In genomic region chr9:136047775-136048559, GRCh38 we compare ENCODE assay signal across 19 cellular contexts. TPM values are rescaled to one million over a fixed set of nuclear protein-coding genes. Genes with fewer than 3 reads are reported as not detected.
DNase-seq lines count a peak whose midpoint lies in the region; ATAC-seq, FAIRE-seq and TF ChIP-seq lines count a peak whose summit lies in the region.
"Had no signal": no experiment of that assay in that cellular context is flagged by ENCODE, and none has a peak within 500 bp of the region (broad histone marks: within the 10 kb centered on the region; RNA-seq: fewer than 3 reads in every experiment).

No MANE protein-coding gene starts in this region.

- 80% methylated on average over 1 of the region's 21 CpGs; no CpG with 5 or more reads in 1 of the 2 experiments for WGBS in IMR-90 (ENCODE audit: extremely low coverage in 2 of 2, insufficient read length in 1 of 2), 2 experiments

- peaks cover 9 to 75% of the 10 kb centered on the region in 2 experiments for H3K79me1 ChIP-seq in IMR-90 (ENCODE audit: low read depth in 1 of 2, low read length in 2 of 2)

- H3K4me3 ChIP-seq in IMR-90 (ENCODE audit: insufficient read depth, low read depth, low read length) (no peak overlapping the region), endothelial cell of umbilical vein (replicated peaks in 1 of 3; ENCODE audit: insufficient read depth in 1 of 3, low read depth in 1 of 3, low read length in 3 of 3) (no peak overlapping the region)
- H3K4me3 ChIP-seq: lower lobe of right lung, prostate gland, skin epidermis had no signal

- no peak overlapping the region for H3K27ac ChIP-seq in IMR-90 (ENCODE audit: insufficient read depth, low read length)
- H3K27ac ChIP-seq in endothelial cell of umbilical vein (ENCODE audit: insufficient read depth, low read depth, low read length): no peak overlapping the region
- H3K27ac ChIP-seq: lower lobe of right lung, prostate gland had no signal

- no peak overlapping the region for H2BK5ac ChIP-seq in IMR-90 (ENCODE audit: low read depth, low read length, poor library complexity, severe bottlenecking)

- CTCF ChIA-PET in IMR-90 (lab: Yijun Ruan, JAX) (no interaction called here), endothelial cell of umbilical vein (lab: Charles Lee) (interaction anchor here (1.1 to 1.7 kb wide), 4 partner anchors 12 to 81 kb away, joined by 3 to 6 read pairs (median 4); no protein-coding TSS in a partner anchor)

- peaks cover 0 to 2% (median 0%) of the 10 kb centered on the region in 3 donors for H3K27me3 Mint-ChIP-seq in CD14-positive monocyte (ENCODE audit: low read depth in 3 of 3)
- H3K27me3 Mint-ChIP-seq in osteocyte (ENCODE audit: unreplicated experiment): no peaks in the 10 kb centered on the region

- peaks cover 16% of the 10 kb centered on the region for H3K4me1 ChIP-seq in IMR-90 (ENCODE audit: control insufficient read depth, insufficient read depth, low read length)
- H3K4me1 ChIP-seq in endothelial cell of umbilical vein (ENCODE audit: control insufficient read depth, extremely low read depth, insufficient read depth, low read length): peaks cover 21% of the 10 kb centered on the region

- H3K27me3 ChIP-seq in IMR-90 (ENCODE audit: control insufficient read depth, insufficient read depth, low read length) (no peaks in the 10 kb centered on the region), endothelial cell of umbilical vein (ENCODE audit: control insufficient read depth in 2 of 2, insufficient read depth in 2 of 2, low read length in 2 of 2) (no peaks in the 10 kb centered on the region)

- no peak overlapping the region for H4K5ac ChIP-seq in IMR-90 (ENCODE audit: low read depth, low read length)

- H3K36me3 Mint-ChIP-seq in CD14-positive monocyte: peaks cover 16 to 42% of the 10 kb centered on the region in 2 donors
- peaks cover 6% of the 10 kb centered on the region for H3K36me3 Mint-ChIP-seq in osteocyte (ENCODE audit: unreplicated experiment)
- H3K36me3 Mint-ChIP-seq: naive B cell had no signal

- H2AFZ ChIP-seq in IMR-90 (replicated peaks; ENCODE audit: low read length, poor library complexity): no peak overlapping the region
- no peak overlapping the region for H2AFZ ChIP-seq in endothelial cell of umbilical vein (ENCODE audit: low read depth, low read length)

- H3K9me1 ChIP-seq in IMR-90 (ENCODE audit: insufficient read depth, low read length) (peaks cover 17% of the 10 kb centered on the region), endothelial cell of umbilical vein (replicated peaks; ENCODE audit: control insufficient read depth, extremely low read depth, insufficient read depth, low read length) (no peaks in the 10 kb centered on the region)

- no peak overlapping the region for H3K18ac ChIP-seq in IMR-90 (ENCODE audit: low read depth, low read length)

- peaks cover 33% of the 10 kb centered on the region for H3K36me3 ChIP-seq in IMR-90 (ENCODE audit: control insufficient read depth, insufficient read depth, low read length)
- peaks cover 3 to 19% of the 10 kb centered on the region in 2 experiments for H3K36me3 ChIP-seq in endothelial cell of umbilical vein (ENCODE audit: control insufficient read depth in 2 of 2, extremely low read depth in 1 of 2, insufficient read depth in 2 of 2, low read length in 2 of 2)
- H3K36me3 ChIP-seq: prostate gland had no signal

- H2AK9ac ChIP-seq in IMR-90 (replicated peaks; ENCODE audit: low read depth, low read length, poor library complexity): peak overlapping the region; percentile 42

- no peak overlapping the region for H3K9ac ChIP-seq in IMR-90 (ENCODE audit: low read depth, low read length)
- no peak overlapping the region for H3K9ac ChIP-seq in endothelial cell of umbilical vein (replicated peaks; ENCODE audit: extremely low read depth, insufficient read depth, low read length)

- H3K14ac ChIP-seq in IMR-90 (replicated peaks; ENCODE audit: low read depth, low read length): no peak overlapping the region

- H3K27ac Mint-ChIP-seq in CD14-positive monocyte (peak overlapping the region in 5 of 7 donors; percentile 78 to 98 (median 93)), osteocyte (ENCODE audit: unreplicated experiment) (peak overlapping the region; percentile 52)
- H3K27ac Mint-ChIP-seq: T-helper 1 cell treated with Interleukin-12 subunit alpha and Interleukin-12 subunit beta and Interleukin-4 antibody, amounts not matched to agents 30 μg/mL and 1 μg/mL, for 36 hours had no signal

- POLR2A ChIA-PET in IMR-90 (lab: Charles Lee; ENCODE audit: unreplicated experiment): no interaction called here
- POLR2A ChIA-PET in endothelial cell of umbilical vein (lab: Charles Lee): no interaction called here

- no peak overlapping the region for H2AK5ac ChIP-seq in IMR-90 (ENCODE audit: low read depth, low read length)

- dilution Hi-C loops in IMR-90 (cut with HindIII; ENCODE audit: low sequenced_read_pairs, unreplicated experiment): no loop called here
- dilution Hi-C loops in endothelial cell of umbilical vein (cut with MboI; ENCODE audit: extremely low pct_ligation_motif_present, low sequenced_read_pairs): no loop called here

- TF ChIP-seq POLR2A in IMR-90 (IDR thresholded peaks at IDR 0.05; ENCODE audit: low read depth, low read length) (no peak), endothelial cell of umbilical vein (IDR thresholded peaks at IDR 0.05; ENCODE audit: low read depth, low read length) (no peak)

- H3K56ac ChIP-seq in IMR-90 (ENCODE audit: extremely low read depth, insufficient read depth, low read length): no peak overlapping the region

- H2BK15ac ChIP-seq in IMR-90 (ENCODE audit: low read depth, low read length): no peak overlapping the region

- no peak for ATAC-seq in IMR-90 (ENCODE audit: low read depth)
- ATAC-seq: HCT116, lower lobe of right lung, PC-3 had no signal

- H2BK20ac ChIP-seq in IMR-90 (ENCODE audit: low read depth, low read length): no peak overlapping the region

- H4K8ac ChIP-seq in IMR-90 (ENCODE audit: low read depth in 2 of 2, low read length in 2 of 2): no peak overlapping the region

- H3K4me1 Mint-ChIP-seq in CD14-positive monocyte (peaks cover 45% of the 10 kb centered on the region), osteocyte (ENCODE audit: unreplicated experiment) (peaks cover 40% of the 10 kb centered on the region)

- TF ChIP-seq RAD21 in IMR-90 (IDR thresholded peaks at IDR 0.05; ENCODE audit: low read length): no peak

- in situ Hi-C loops in IMR-90 (cut with MboI; ENCODE audit: low sequenced_read_pairs): no loop called here

- no peak overlapping the region for H2BK120ac ChIP-seq in IMR-90 (ENCODE audit: low read depth, low read length)

- H3K4ac ChIP-seq in IMR-90 (ENCODE audit: low read depth, low read length): no peak overlapping the region

- peaks cover 0 to 6% (median 0%) of the 10 kb centered on the region in 7 donors for H3K9me3 Mint-ChIP-seq in CD14-positive monocyte
- no peaks in the 10 kb centered on the region for H3K9me3 Mint-ChIP-seq in osteocyte (ENCODE audit: unreplicated experiment)
- H3K9me3 Mint-ChIP-seq: naive B cell; T-helper 1 cell treated with Interleukin-12 subunit alpha and Interleukin-12 subunit beta and Interleukin-4 antibody, amounts not matched to agents 30 μg/mL and 1 μg/mL, for 36 hours had no signal

- H3K4me3 Mint-ChIP-seq in CD14-positive monocyte (peak overlapping the region; percentile 45 to 65), osteocyte (ENCODE audit: unreplicated experiment) (no peak overlapping the region)
- H3K4me3 Mint-ChIP-seq: naive B cell; T-helper 1 cell treated with Interleukin-12 subunit alpha and Interleukin-12 subunit beta and Interleukin-4 antibody, amounts not matched to agents 30 μg/mL and 1 μg/mL, for 36 hours had no signal

- FAIRE-seq in endothelial cell of umbilical vein (lab: Jason Lieb, UNC): no peak

- peaks cover 21% of the 10 kb centered on the region for H3K79me2 ChIP-seq in endothelial cell of umbilical vein (ENCODE audit: control insufficient read depth, insufficient read depth, low read length)

- H3K9me3 ChIP-seq in IMR-90 (ENCODE audit: control insufficient read depth, insufficient read depth, low read length) (no peaks in the 10 kb centered on the region), endothelial cell of umbilical vein (replicated peaks; ENCODE audit: control insufficient read depth, insufficient read depth, low read length) (no peaks in the 10 kb centered on the region)
- H3K9me3 ChIP-seq: lower lobe of right lung, prostate gland had no signal

- no peak overlapping the region for H3K4me2 ChIP-seq in IMR-90 (ENCODE audit: low read depth, low read length)
- no peak overlapping the region for H3K4me2 ChIP-seq in endothelial cell of umbilical vein (ENCODE audit: insufficient read depth, low read length)

- BruUV-seq in IMR-90 (replicated peaks; lab: Mats Ljungman, UMichigan) (no TSS peak), endothelial cell of umbilical vein (replicated peaks; lab: Mats Ljungman, UMichigan) (no TSS peak)

- intact Hi-C loops in CD14-positive monocyte (cut with micrococcal nuclease): loop anchor here (5.0 to 10.0 kb wide), 4 partner anchors 44 to 83 kb away; partner anchors contain the start of gene UBAC1 (in 1 of the 2)
- intact Hi-C loops in IMR-90 (cut with micrococcal nuclease): loop anchor here (2.0 kb wide), 1 partner anchor 13 kb away; no protein-coding TSS in a partner anchor
- intact Hi-C loops in endothelial cell of umbilical vein (cut with micrococcal nuclease): no loop called here

- no peak overlapping the region for H4K91ac ChIP-seq in IMR-90 (ENCODE audit: insufficient read depth, low read depth, low read length)

- no peak overlapping the region for H3K23ac ChIP-seq in IMR-90 (ENCODE audit: low read depth, low read length)

- DNase-seq in CD14-positive monocyte (ENCODE audit: low spot score): no peak
- DNase-seq in IMR-90: no peak
- DNase-seq in endothelial cell of umbilical vein (ENCODE audit: low read depth, low spot score): peak; percentile 69
- peak; percentile 82 for DNase-seq in osteocyte (ENCODE audit: extremely low spot score, unreplicated experiment)
- no peak for DNase-seq in NCI-H146 treated with DMSO at 0.1 percent for 48 hours (lab: John Stamatoyannopoulos, UW; ENCODE audit: unreplicated experiment)
- DNase-seq in NCI-H526 (lab: John Stamatoyannopoulos, UW): no peak
- DNase-seq in HuH-7 (ENCODE audit: low spot score): no peak
- DNase-seq in inferior parietal cortex (ENCODE audit: extremely low spot score): no peak
- DNase-seq: activated gamma-delta T cell treated with Interleukin-2 at 50 U/mL for 16 hours; effector CD4-positive, alpha-beta T cell; lower lobe of right lung; naive B cell; NCI-H1436; PC-3; stimulated activated CD4-positive, alpha-beta T cell treated with anti-CD3 and anti-CD28 coated beads, Interleukin-4, amount 100 ng/mL, for 4 hours had no signal

- TF ChIP-seq CTCF in CD14-positive monocyte (IDR thresholded peaks at IDR 0.05) (no peak), IMR-90 (conservative IDR thresholded peaks at IDR 0.05; ENCODE audit: low read depth, low read length) (no peak), endothelial cell of umbilical vein (IDR thresholded peaks at IDR 0.05; ENCODE audit: extremely low read depth in 1 of 2, insufficient read depth in 1 of 2, low read depth in 1 of 2, low read length in 2 of 2) (no peak), osteocyte (IDR thresholded peaks at IDR 0.05) (no peak)

- peaks cover 68% of the 10 kb centered on the region for H4K20me1 ChIP-seq in IMR-90 (ENCODE audit: insufficient read depth, low read length)
- H4K20me1 ChIP-seq in endothelial cell of umbilical vein (replicated peaks; ENCODE audit: control insufficient read depth, extremely low read depth, insufficient read depth, low read length): no peaks in the 10 kb centered on the region

RNA-seq across cellular contexts. Expression of gene NACC2, which starts 47.1 kb away (rescaled TPM):
- polyA plus RNA-seq in CD14-positive monocyte: 1 to 10 TPM; 8.1 to 8.7 TPM
- total RNA-seq in IMR-90 (2012; rRNA removed): 7.9 and 11.1 TPM in 2 replicates
- polyA plus RNA-seq in IMR-90 (2012; rRNA removed): 19.0 and 21.2 TPM in 2 replicates
- 16.0 and 22.9 TPM in 2 replicates for polyA plus RNA-seq in IMR-90 (2012; cell fraction: cytosol; rRNA removed)
- polyA plus RNA-seq in IMR-90 (2012; cell fraction: nucleus; rRNA removed; ENCODE audit: low replicate concordance): 27.3 and 39.1 TPM in 2 replicates
- total RNA-seq in endothelial cell of umbilical vein: 25.1 and 27.1 TPM in 2 replicates
- 15.7 and 15.8 TPM in 2 replicates for polyA plus RNA-seq in endothelial cell of umbilical vein
- 8.5 and 10.4 TPM in 2 replicates for polyA plus RNA-seq in endothelial cell of umbilical vein (2011; cell fraction: cytosol; rRNA removed)
- polyA plus RNA-seq in endothelial cell of umbilical vein (2011; cell fraction: nucleus; rRNA removed): 21.2 and 22.4 TPM in 2 replicates
- 13.0 and 16.4 TPM in 2 replicates for polyA plus RNA-seq in endothelial cell of umbilical vein (2012)
- 11.2 and 14.3 TPM in 2 replicates for polyA minus RNA-seq in endothelial cell of umbilical vein
- 19.5 TPM for polyA minus RNA-seq in endothelial cell of umbilical vein (2011; cell fraction: cytosol; rRNA and poly(A)+ RNA removed)
- 9.0 and 16.8 TPM in 2 replicates for polyA minus RNA-seq in endothelial cell of umbilical vein (2011; cell fraction: nucleus; rRNA and poly(A)+ RNA removed)
- 40.1 and 41.4 TPM in 2 replicates for total RNA-seq in osteocyte

Comparison
In these comparisons a context has a peak if more than half of its experiments do, and no peak if none do; other contexts are left out.
1. DNase-seq: peak in endothelial cell of umbilical vein (single experiment) and osteocyte (single experiment); none in CD14-positive monocyte (single experiment), IMR-90 (single experiment), NCI-H146 treated with DMSO at 0.1 percent for 48 hours (single experiment), NCI-H526 (0 of 2), HuH-7 (single experiment) and inferior parietal cortex (single experiment).